10 cellular contexts compared by ENCODE assay signal in genomic region chr6:33692078-33692759, GRCh38. TPM values are rescaled to one million over a fixed set of nuclear protein-coding genes. Genes with fewer than 3 reads are reported as not detected.
A peak's percentile ranks its signal among the peaks of the same experiment; 100 is the strongest.
DNase-seq lines count a peak whose midpoint lies in the region; ATAC-seq and TF ChIP-seq lines count a peak whose summit lies in the region.
"Had no signal": no experiment of that assay in that cellular context is flagged by ENCODE, and none has a peak within 500 bp of the region (broad histone marks: within the 10 kb centered on the region; RNA-seq: fewer than 3 reads in every experiment).

No MANE protein-coding gene starts in this region.

- H3K27me3 Mint-ChIP-seq in activated naive CD4-positive, alpha-beta T cell treated with anti-CD3 and anti-CD28 coated beads, Interleukin-2, amount 50 U/mL, for 24 hours = no peaks in the 10 kb centered on the region
- H3K27me3 Mint-ChIP-seq in progenitor cell of endocrine pancreas = no peaks in the 10 kb centered on the region

- no peak for TF ChIP-seq CTCF in upper lobe of left lung (IDR thresholded peaks at IDR 0.05)
- no peak for TF ChIP-seq CTCF in foreskin keratinocyte (conservative IDR thresholded peaks at IDR 0.05)
- no peak for TF ChIP-seq CTCF in progenitor cell of endocrine pancreas (IDR thresholded peaks at IDR 0.05; ENCODE audit: unreplicated experiment)

- TF ChIP-seq EP300 in upper lobe of left lung (IDR thresholded peaks at IDR 0.05) = no peak

- H3K9me3 ChIP-seq in adipocyte (ENCODE audit: control insufficient read depth, low read length) (no peaks in the 10 kb centered on the region), upper lobe of left lung (no peaks in the 10 kb centered on the region)

- peaks cover 68% of the 10 kb centered on the region for H3K36me3 ChIP-seq in adipocyte (ENCODE audit: control insufficient read depth, insufficient read depth, low read length, severe bottlenecking)
- peaks cover 10 to 92% (median 78%) of the 10 kb centered on the region in 4 donors for H3K36me3 ChIP-seq in upper lobe of left lung

- peak overlapping the region; percentile 38 for H3K9ac ChIP-seq in adipocyte (ENCODE audit: low read length)
- H3K9ac ChIP-seq: KMS-11 had no signal

- no peak for TF ChIP-seq POLR2A in upper lobe of left lung (IDR thresholded peaks at IDR 0.05)

- H3K4me3 Mint-ChIP-seq in activated naive CD4-positive, alpha-beta T cell treated with anti-CD3 and anti-CD28 coated beads, Interleukin-2, amount 50 U/mL, for 24 hours = peak overlapping the region; percentile 35
- H3K4me3 Mint-ChIP-seq in progenitor cell of endocrine pancreas (ENCODE audit: low read depth) = no peak overlapping the region

- H3K27ac ChIP-seq in upper lobe of left lung (peak overlapping the region in 3 of 4 donors; percentile 38 to 61 (median 48)), foreskin keratinocyte (no peak overlapping the region)
- H3K27ac ChIP-seq: KMS-11 had no signal

- H3K36me3 Mint-ChIP-seq in activated naive CD4-positive, alpha-beta T cell treated with anti-CD3 and anti-CD28 coated beads, Interleukin-2, amount 50 U/mL, for 24 hours = peaks cover 5% of the 10 kb centered on the region
- peaks cover 8% of the 10 kb centered on the region for H3K36me3 Mint-ChIP-seq in progenitor cell of endocrine pancreas (ENCODE audit: insufficient read depth)

- no peak overlapping the region for H3K4me3 ChIP-seq in adipocyte (ENCODE audit: low read length)
- H3K4me3 ChIP-seq in upper lobe of left lung = no peak overlapping the region

- 78 to 85% methylated on average over 11 to 12 of the region's 12 CpGs for WGBS in upper lobe of left lung, 2 donors

- peaks cover 63% of the 10 kb centered on the region for H3K4me1 Mint-ChIP-seq in activated naive CD4-positive, alpha-beta T cell treated with anti-CD3 and anti-CD28 coated beads, Interleukin-2, amount 50 U/mL, for 24 hours
- H3K4me1 Mint-ChIP-seq in progenitor cell of endocrine pancreas (ENCODE audit: low read depth) = peaks cover 10% of the 10 kb centered on the region

- H3K4me1 ChIP-seq in adipocyte (ENCODE audit: control insufficient read depth, insufficient read depth, low read length) (peaks cover 47% of the 10 kb centered on the region), upper lobe of left lung (peaks cover 47 to 55% (median 50%) of the 10 kb centered on the region in 4 donors), foreskin keratinocyte (peaks cover 16% of the 10 kb centered on the region)

- H3K27ac Mint-ChIP-seq in activated naive CD4-positive, alpha-beta T cell treated with anti-CD3 and anti-CD28 coated beads, Interleukin-2, amount 50 U/mL, for 24 hours = peak overlapping the region; percentile 75
- H3K27ac Mint-ChIP-seq in progenitor cell of endocrine pancreas = no peak overlapping the region

- H3K9me3 Mint-ChIP-seq in activated naive CD4-positive, alpha-beta T cell treated with anti-CD3 and anti-CD28 coated beads, Interleukin-2, amount 50 U/mL, for 24 hours = no peaks in the 10 kb centered on the region
- H3K9me3 Mint-ChIP-seq in progenitor cell of endocrine pancreas (ENCODE audit: low read depth) = no peaks in the 10 kb centered on the region

- ATAC-seq in upper lobe of left lung (ENCODE audit: low FRiP score in 2 of 2) = peak in 1 of 2 donors; percentile 45
- no peak for ATAC-seq in GM21515 (IDR thresholded peaks at IDR 0.05; ENCODE audit: unreplicated experiment)
- ATAC-seq in foreskin keratinocyte = no peak

- H3K27me3 ChIP-seq in adipocyte (replicated peaks; ENCODE audit: control insufficient read depth, insufficient read depth, low read length) = no peaks in the 10 kb centered on the region
- no peaks in the 10 kb centered on the region for H3K27me3 ChIP-seq in upper lobe of left lung
- no peaks in the 10 kb centered on the region for H3K27me3 ChIP-seq in foreskin keratinocyte

- no peak for DNase-seq in activated naive CD4-positive, alpha-beta T cell (lab: John Stamatoyannopoulos, UW)
- peak; percentile 78 for DNase-seq in adipocyte (ENCODE audit: low read depth)
- peak; percentile 69 for DNase-seq in islet precursor cell
- peak in 1 of 2 donors; percentile 27 for DNase-seq in upper lobe of left lung
- no peak for DNase-seq in foreskin keratinocyte
- DNase-seq in progenitor cell of endocrine pancreas (ENCODE audit: low spot score, unreplicated experiment) = no peak
- DNase-seq: occipital lobe had no signal

RNA-seq across cellular contexts. Expression of gene UQCC2, which starts 19.3 kb away (rescaled TPM):
- 10 to 100 TPM in 5 of 6 donors, 1 to 10 TPM in 1; 8.9 to 53.0 (median 18.2) TPM for total RNA-seq in upper lobe of left lung
- total RNA-seq in foreskin keratinocyte = 137 and 154 TPM in 2 replicates
- 226 and 259 TPM in 2 replicates for polyA plus RNA-seq in foreskin keratinocyte
- 97.2 and 99.4 TPM in 2 replicates for total RNA-seq in progenitor cell of endocrine pancreas

RNA-seq across cellular contexts. Expression of gene IP6K3, which starts 54.5 kb away (rescaled TPM):
- 10 to 100 TPM in 1 of 6 donors, 1 to 10 TPM in 5; 1.9 to 11.5 (median 4.9) TPM for total RNA-seq in upper lobe of left lung
- not detected in 2 replicates for total RNA-seq in foreskin keratinocyte
- polyA plus RNA-seq in foreskin keratinocyte = not detected in 2 replicates
- 0.14 and 0.29 TPM in 2 replicates for total RNA-seq in progenitor cell of endocrine pancreas
- total RNA-seq: occipital lobe had no signal

Comparison
In these comparisons a context has a peak if more than half of its experiments do, and no peak if none do; other contexts are left out.
1. DNase-seq: peak in adipocyte (single experiment) and islet precursor cell (single experiment); none in activated naive CD4-positive, alpha-beta T cell (0 of 4), foreskin keratinocyte (0 of 2) and progenitor cell of endocrine pancreas (single experiment).